17 cellular contexts compared by ENCODE assay signal in genomic region chr1:235279627-235280194, GRCh38.
"Had no signal": no experiment of that assay in that cellular context is flagged by ENCODE, and none has a peak within 500 bp of the region (broad histone marks: within the 10 kb centered on the region; RNA-seq: fewer than 3 reads in every experiment).

No MANE protein-coding gene starts in this region.

- H3K27me3 ChIP-seq: foreskin keratinocyte, neutrophil, tibial artery had no signal

- H3K27me3 Mint-ChIP-seq: activated B cell treated with CpG ODN at 0.5 μM for 24 hours; activated CD8-positive, alpha-beta T cell treated with anti-CD3 and anti-CD28 coated beads for 36 hours; activated T-helper 17 cell treated with anti-CD3 and anti-CD28 coated beads, Interleukin-2, amount 50 U/mL, for 72 hours; naive thymus-derived CD8-positive, alpha-beta T cell; T-cell had no signal

- H3K4me3 Mint-ChIP-seq: activated B cell treated with CpG ODN at 0.5 μM for 24 hours; activated CD8-positive, alpha-beta T cell treated with anti-CD3 and anti-CD28 coated beads for 36 hours; activated naive CD4-positive, alpha-beta T cell treated with anti-CD3 and anti-CD28 coated beads for 36 hours; activated T-helper 17 cell treated with anti-CD3 and anti-CD28 coated beads, Interleukin-2, amount 50 U/mL, for 72 hours had no signal

- H3K9me3 Mint-ChIP-seq: activated B cell treated with CpG ODN at 0.5 μM for 24 hours; activated naive CD4-positive, alpha-beta T cell treated with anti-CD3 and anti-CD28 coated beads for 36 hours; activated T-helper 17 cell treated with anti-CD3 and anti-CD28 coated beads, Interleukin-2, amount 50 U/mL, for 72 hours had no signal

- DNase-seq: activated B cell treated with CpG ODN at 0.5 μM for 24 hours; activated CD4-positive, alpha-beta T cell treated with anti-CD3 and anti-CD28 coated beads for 4 hours; activated CD8-positive, alpha-beta T cell treated with anti-CD3 and anti-CD28 coated beads for 36 hours; activated naive CD4-positive, alpha-beta T cell treated with anti-CD3 and anti-CD28 coated beads for 36 hours; activated T-cell treated with anti-CD3 and anti-CD28 coated beads, Interleukin-2, amount 50 U/mL, for 1 hour; effector CD4-positive, alpha-beta T cell; foreskin keratinocyte; left ventricle myocardium inferior; mammary epithelial cell; naive thymus-derived CD8-positive, alpha-beta T cell; stimulated activated CD4-positive, alpha-beta T cell treated with anti-CD3 and anti-CD28 coated beads, Interleukin-12 subunit alpha, Interleukin-12 subunit beta, amount 100 ng/mL, for 4 hours; stimulated activated CD4-positive, alpha-beta T cell treated with anti-CD3 and anti-CD28 coated beads, Interleukin-1b, Interleukin-23, amount 100 ng/mL, for 48 hours; stimulated activated naive CD4-positive, alpha-beta T cell treated with Interleukin-2 at 50 U/mL for 16 hours; T-cell; tibial artery had no signal

- H3K4me3 ChIP-seq: left ventricle myocardium inferior, tibial artery had no signal

- H3K4me1 ChIP-seq: foreskin keratinocyte had no signal

- H3K27ac Mint-ChIP-seq: activated B cell treated with CpG ODN at 0.5 μM for 24 hours; activated CD8-positive, alpha-beta T cell treated with anti-CD3 and anti-CD28 coated beads for 36 hours; activated naive CD4-positive, alpha-beta T cell treated with anti-CD3 and anti-CD28 coated beads for 36 hours; activated T-helper 17 cell treated with anti-CD3 and anti-CD28 coated beads, Interleukin-2, amount 50 U/mL, for 72 hours; T-cell had no signal

- H3K27ac ChIP-seq: foreskin keratinocyte, left ventricle myocardium inferior, neutrophil, tibial artery had no signal

- H3K36me3 ChIP-seq: left ventricle myocardium inferior, neutrophil, tibial artery had no signal

- H3K9me3 ChIP-seq: left ventricle myocardium inferior, neutrophil, tibial artery had no signal

- ATAC-seq: activated CD8-positive, alpha-beta T cell treated with anti-CD3 and anti-CD28 coated beads for 36 hours; activated T-helper 17 cell treated with anti-CD3 and anti-CD28 coated beads, Interleukin-2, amount 50 U/mL, for 72 hours; foreskin keratinocyte; naive thymus-derived CD8-positive, alpha-beta T cell; T-cell had no signal
